ENCODE assay signal across 27 cellular contexts in genomic region chr4:8213121-8213520, GRCh38. TPM values are rescaled to one million over a fixed set of nuclear protein-coding genes. Genes with fewer than 3 reads are reported as not detected.
"Had no signal": no experiment of that assay in that cellular context is flagged by ENCODE, and none has a peak within 500 bp of the region (broad histone marks: within the 10 kb centered on the region; RNA-seq: fewer than 3 reads in every experiment).

No MANE protein-coding gene starts in this region.

- H3K9me3 Mint-ChIP-seq: naive thymus-derived CD8-positive, alpha-beta T cell; nephron; neural crest cell; stimulated activated naive B cell treated with anti-CD40 and anti-IgM and Interleukin-4, amounts not matched to agents 10 μg/mL and 1 μg/mL and 100 μg/mL, for 72 hours had no signal

- H3K4me2 ChIP-seq: smooth muscle cell had no signal

- H3K36me3 ChIP-seq: ovary, right atrium auricular region, thyroid gland, transverse colon, vagina had no signal

- H3K27ac ChIP-seq: left lung, lower lobe of right lung, ovary, right atrium auricular region, right lobe of liver, stomach, testis, thyroid gland, transverse colon, upper lobe of left lung, vagina had no signal

- H3K27me3 ChIP-seq: left lung, ovary, right atrium auricular region, right lobe of liver, stomach, testis, thyroid gland, transverse colon, upper lobe of left lung, vagina had no signal

- DNase-seq: islet precursor cell; kidney glomerular epithelial cell; left cardiac atrium; lower lobe of right lung; mammary epithelial cell; mesenchymal stem cell; naive thymus-derived CD8-positive, alpha-beta T cell; ovary; right lobe of liver; stimulated activated CD4-positive, alpha-beta T cell treated with anti-CD3 and anti-CD28 coated beads, Interleukin-1b, Interleukin-23, amount 100 ng/mL, for 48 hours; stimulated activated CD4-positive, alpha-beta T cell treated with anti-CD3 and anti-CD28 coated beads, Interleukin-2, amount 100 ng/mL, for 48 hours; stimulated activated CD4-positive, alpha-beta T cell treated with anti-CD3 and anti-CD28 coated beads, Interleukin-4, amount 100 ng/mL, for 4 hours; stimulated activated CD8-positive, alpha-beta memory T cell treated with anti-CD3 and anti-CD28 coated beads, Interleukin-4, amount 100 ng/mL, for 48 hours; stimulated activated naive B cell treated with anti-CD40 and anti-IgM and Interleukin-4, amounts not matched to agents 10 μg/mL and 1 μg/mL and 100 μg/mL, for 72 hours; stimulated activated naive CD8-positive, alpha-beta T cell treated with anti-CD3 and anti-CD28 coated beads, Interleukin-15, Interleukin-2, amounts not matched to agents 100 U/mL and 50 U/mL, for 24 hours; stomach; testis; thyroid gland; transverse colon had no signal

- H3K4me3 Mint-ChIP-seq: naive thymus-derived CD8-positive, alpha-beta T cell; nephron; neural crest cell; stimulated activated naive B cell treated with anti-CD40 and anti-IgM and Interleukin-4, amounts not matched to agents 10 μg/mL and 1 μg/mL and 100 μg/mL, for 72 hours had no signal

- H3K27ac Mint-ChIP-seq: nephron; progenitor cell of endocrine pancreas; stimulated activated naive B cell treated with anti-CD40 and anti-IgM and Interleukin-4, amounts not matched to agents 10 μg/mL and 1 μg/mL and 100 μg/mL, for 72 hours had no signal

- H3K9me3 ChIP-seq: left lung, lower lobe of right lung, ovary, right atrium auricular region, right lobe of liver, stomach, testis, thyroid gland, transverse colon, upper lobe of left lung, vagina had no signal

- H3K4me3 ChIP-seq: left lung, lower lobe of right lung, ovary, right atrium auricular region, right lobe of liver, smooth muscle cell, stomach, testis, thyroid gland, transverse colon, upper lobe of left lung, vagina had no signal

- H3K4me1 ChIP-seq: testis, transverse colon, vagina had no signal

- H3K27me3 Mint-ChIP-seq: naive thymus-derived CD8-positive, alpha-beta T cell; stimulated activated naive B cell treated with anti-CD40 and anti-IgM and Interleukin-4, amounts not matched to agents 10 μg/mL and 1 μg/mL and 100 μg/mL, for 72 hours had no signal

- ATAC-seq: left cardiac atrium; left lung; lower lobe of right lung; naive thymus-derived CD8-positive, alpha-beta T cell; right lobe of liver; stimulated activated naive B cell treated with anti-CD40 and anti-IgM and Interleukin-4, amounts not matched to agents 10 μg/mL and 1 μg/mL and 100 μg/mL, for 72 hours; stimulated activated naive CD8-positive, alpha-beta T cell treated with anti-CD3 and anti-CD28 coated beads, Interleukin-15, Interleukin-2, amounts not matched to agents 100 U/mL and 50 U/mL, for 24 hours had no signal

- H3K4me1 Mint-ChIP-seq: naive thymus-derived CD8-positive, alpha-beta T cell had no signal

RNA-seq across cellular contexts. Expression of gene ABLIM2, which starts 54.5 kb away (rescaled TPM):
- total RNA-seq: smooth muscle cell had no signal

RNA-seq across cellular contexts. Expression of gene HTRA3, which starts 56.4 kb away (rescaled TPM):
- total RNA-seq: naive thymus-derived CD8-positive, alpha-beta T cell had no signal
- polyA plus RNA-seq: mammary epithelial cell; naive thymus-derived CD8-positive, alpha-beta T cell had no signal
